ENCODE assay signal across 7 cellular contexts in genomic region chr14:22976620-22977433, GRCh38. TPM values are rescaled to one million over a fixed set of nuclear protein-coding genes. Genes with fewer than 3 reads are reported as not detected.
A peak's percentile ranks its signal among the peaks of the same experiment; 100 is the strongest.
DNase-seq lines count a peak whose midpoint lies in the region; ATAC-seq and TF ChIP-seq lines count a peak whose summit lies in the region.
"Had no signal": no experiment of that assay in that cellular context is flagged by ENCODE, and none has a peak within 500 bp of the region (broad histone marks: within the 10 kb centered on the region; RNA-seq: fewer than 3 reads in every experiment).

No MANE protein-coding gene starts in this region.

- DNase-seq in Daoy (ENCODE audit: low read depth) = peak; percentile 68
- DNase-seq in SJCRH30 = peak in 1 of 2 experiments; percentile 47
- no peak for DNase-seq in lower lobe of right lung
- no peak for DNase-seq in activated T-helper 1 cell treated with anti-CD3 and anti-CD28 coated beads, Interleukin-12 subunit alpha, Interleukin-12 subunit beta, Interleukin-2, Interleukin-4 antibody, amounts not matched to agents 30 ng/mL and 10 ng/mL and 1 ng/mL, durations not matched to agents 14 hours and 24 hours and 36 hours (ENCODE audit: low spot score)

- H3K27me3 Mint-ChIP-seq in activated T-helper 1 cell treated with anti-CD3 and anti-CD28 coated beads, Interleukin-12 subunit alpha, Interleukin-12 subunit beta, Interleukin-2, Interleukin-4 antibody, amounts not matched to agents 30 ng/mL and 10 ng/mL and 1 ng/mL, durations not matched to agents 14 hours and 24 hours and 36 hours (ENCODE audit: insufficient read depth) = peaks cover 27% of the 10 kb centered on the region

- H3K27me3 ChIP-seq in SJCRH30 (no peaks in the 10 kb centered on the region), lower lobe of right lung (ENCODE audit: low read depth) (peaks cover 14% of the 10 kb centered on the region)
- H3K27me3 ChIP-seq: ovary had no signal

- H3K36me3 Mint-ChIP-seq in activated T-helper 1 cell treated with anti-CD3 and anti-CD28 coated beads, Interleukin-12 subunit alpha, Interleukin-12 subunit beta, Interleukin-2, Interleukin-4 antibody, amounts not matched to agents 30 ng/mL and 10 ng/mL and 1 ng/mL, durations not matched to agents 14 hours and 24 hours and 36 hours (ENCODE audit: low read depth) = no peaks in the 10 kb centered on the region

- H3K4me1 Mint-ChIP-seq in activated T-helper 1 cell treated with anti-CD3 and anti-CD28 coated beads, Interleukin-12 subunit alpha, Interleukin-12 subunit beta, Interleukin-2, Interleukin-4 antibody, amounts not matched to agents 30 ng/mL and 10 ng/mL and 1 ng/mL, durations not matched to agents 14 hours and 24 hours and 36 hours (ENCODE audit: low read depth) = peaks cover 9% of the 10 kb centered on the region

- peak overlapping the region; percentile 88 for H3K27ac ChIP-seq in SJCRH30
- peak overlapping the region; percentile 72 for H3K27ac ChIP-seq in lower lobe of right lung

- H3K9me3 Mint-ChIP-seq in activated T-helper 1 cell treated with anti-CD3 and anti-CD28 coated beads, Interleukin-12 subunit alpha, Interleukin-12 subunit beta, Interleukin-2, Interleukin-4 antibody, amounts not matched to agents 30 ng/mL and 10 ng/mL and 1 ng/mL, durations not matched to agents 14 hours and 24 hours and 36 hours = no peaks in the 10 kb centered on the region

- H3K27ac Mint-ChIP-seq in activated T-helper 1 cell treated with anti-CD3 and anti-CD28 coated beads, Interleukin-12 subunit alpha, Interleukin-12 subunit beta, Interleukin-2, Interleukin-4 antibody, amounts not matched to agents 30 ng/mL and 10 ng/mL and 1 ng/mL, durations not matched to agents 14 hours and 24 hours and 36 hours = no peak overlapping the region

- intact Hi-C loops in lower lobe of right lung (cut with DNase I) = no loop called here
- intact Hi-C loops in activated T-helper 1 cell treated with anti-CD3 and anti-CD28 coated beads, Interleukin-12 subunit alpha, Interleukin-12 subunit beta, Interleukin-2, Interleukin-4 antibody, amounts not matched to agents 30 ng/mL and 10 ng/mL and 1 ng/mL, durations not matched to agents 14 hours and 24 hours and 36 hours (cut with micrococcal nuclease) = no loop called here

- H3K4me1 ChIP-seq in SJCRH30 = peaks cover 29% of the 10 kb centered on the region
- H3K4me1 ChIP-seq in lower lobe of right lung = peaks cover 47% of the 10 kb centered on the region

- TF ChIP-seq CTCF in lower lobe of right lung (IDR thresholded peaks at IDR 0.05) = no peak

- H3K9me3 ChIP-seq in SJCRH30 (replicated peaks) (no peaks in the 10 kb centered on the region), lower lobe of right lung (no peaks in the 10 kb centered on the region)
- H3K9me3 ChIP-seq: ovary had no signal

- peak overlapping the region; percentile 34 for H3K4me3 ChIP-seq in SJCRH30
- no peak overlapping the region for H3K4me3 ChIP-seq in lower lobe of right lung
- H3K4me3 ChIP-seq: ovary had no signal

- H3K4me3 Mint-ChIP-seq in activated T-helper 1 cell treated with anti-CD3 and anti-CD28 coated beads, Interleukin-12 subunit alpha, Interleukin-12 subunit beta, Interleukin-2, Interleukin-4 antibody, amounts not matched to agents 30 ng/mL and 10 ng/mL and 1 ng/mL, durations not matched to agents 14 hours and 24 hours and 36 hours = no peak overlapping the region

- ATAC-seq in lower lobe of right lung = peak in 1 of 2 donors; percentile 6
- no peak for ATAC-seq in HG03442 (IDR thresholded peaks at IDR 0.05; ENCODE audit: unreplicated experiment)
- no peak for ATAC-seq in GM18498 (IDR thresholded peaks at IDR 0.05; ENCODE audit: unreplicated experiment)

- peaks cover 60% of the 10 kb centered on the region for H3K36me3 ChIP-seq in SJCRH30
- peaks cover 29% of the 10 kb centered on the region for H3K36me3 ChIP-seq in lower lobe of right lung
- H3K36me3 ChIP-seq: ovary had no signal

RNA-seq across cellular contexts. Expression of gene AJUBA, which starts 5.5 kb away (rescaled TPM):
- 70.2 and 94.8 TPM in 2 replicates for total RNA-seq in Daoy (2014; rRNA removed; shearing (Covaris generic))
- 41.1 and 47.3 TPM in 2 replicates for total RNA-seq in SJCRH30 (2014; rRNA removed; shearing (Covaris generic))
- 28.7 TPM for total RNA-seq in lower lobe of right lung
- total RNA-seq in activated T-helper 1 cell treated with anti-CD3 and anti-CD28 coated beads, Interleukin-12 subunit alpha, Interleukin-12 subunit beta, Interleukin-2, Interleukin-4 antibody, amounts not matched to agents 30 ng/mL and 10 ng/mL and 1 ng/mL, durations not matched to agents 14 hours and 24 hours and 36 hours = 1.8 and 2.7 TPM in 2 replicates

RNA-seq across cellular contexts. Expression of gene HAUS4, which starts 19.9 kb away (rescaled TPM):
- 31.0 and 42.7 TPM in 2 replicates for total RNA-seq in Daoy (2014; rRNA removed; shearing (Covaris generic))
- 42.9 and 44.5 TPM in 2 replicates for total RNA-seq in SJCRH30 (2014; rRNA removed; shearing (Covaris generic))
- 54.5 TPM for total RNA-seq in lower lobe of right lung
- 52.4 and 56.4 TPM in 2 replicates for total RNA-seq in activated T-helper 1 cell treated with anti-CD3 and anti-CD28 coated beads, Interleukin-12 subunit alpha, Interleukin-12 subunit beta, Interleukin-2, Interleukin-4 antibody, amounts not matched to agents 30 ng/mL and 10 ng/mL and 1 ng/mL, durations not matched to agents 14 hours and 24 hours and 36 hours

RNA-seq across cellular contexts. Expression of gene C14orf93, which starts 33.1 kb away (rescaled TPM):
- 4.6 and 7.8 TPM in 2 replicates for total RNA-seq in Daoy (2014; rRNA removed; shearing (Covaris generic))
- total RNA-seq in SJCRH30 (2014; rRNA removed; shearing (Covaris generic)) = 11.9 and 13.5 TPM in 2 replicates
- total RNA-seq in lower lobe of right lung = 9.8 TPM
- 6.3 and 7.2 TPM in 2 replicates for total RNA-seq in activated T-helper 1 cell treated with anti-CD3 and anti-CD28 coated beads, Interleukin-12 subunit alpha, Interleukin-12 subunit beta, Interleukin-2, Interleukin-4 antibody, amounts not matched to agents 30 ng/mL and 10 ng/mL and 1 ng/mL, durations not matched to agents 14 hours and 24 hours and 36 hours

RNA-seq across cellular contexts. Expression of gene PRMT5, which starts 47.7 kb away (rescaled TPM):
- total RNA-seq in Daoy (2014; rRNA removed; shearing (Covaris generic)) = 150 and 184 TPM in 2 replicates
- total RNA-seq in SJCRH30 (2014; rRNA removed; shearing (Covaris generic)) = 104 and 113 TPM in 2 replicates
- 37.3 TPM for total RNA-seq in lower lobe of right lung
- 174 and 180 TPM in 2 replicates for total RNA-seq in activated T-helper 1 cell treated with anti-CD3 and anti-CD28 coated beads, Interleukin-12 subunit alpha, Interleukin-12 subunit beta, Interleukin-2, Interleukin-4 antibody, amounts not matched to agents 30 ng/mL and 10 ng/mL and 1 ng/mL, durations not matched to agents 14 hours and 24 hours and 36 hours

RNA-seq across cellular contexts. Expression of gene PSMB5, which starts 57.9 kb away (rescaled TPM):
- total RNA-seq in Daoy (2014; rRNA removed; shearing (Covaris generic)) = 476 and 523 TPM in 2 replicates
- 224 and 242 TPM in 2 replicates for total RNA-seq in SJCRH30 (2014; rRNA removed; shearing (Covaris generic))
- 71.5 TPM for total RNA-seq in lower lobe of right lung
- 144 and 148 TPM in 2 replicates for total RNA-seq in activated T-helper 1 cell treated with anti-CD3 and anti-CD28 coated beads, Interleukin-12 subunit alpha, Interleukin-12 subunit beta, Interleukin-2, Interleukin-4 antibody, amounts not matched to agents 30 ng/mL and 10 ng/mL and 1 ng/mL, durations not matched to agents 14 hours and 24 hours and 36 hours
